Comparison of ENCODE assay signal across 22 cellular contexts in genomic region chr4:20017035-20017434, GRCh38.
DNase-seq lines count a peak whose midpoint lies in the region; ATAC-seq and TF ChIP-seq lines count a peak whose summit lies in the region.
"Had no signal": no experiment of that assay in that cellular context is flagged by ENCODE, and none has a peak within 500 bp of the region (broad histone marks: within the 10 kb centered on the region; RNA-seq: fewer than 3 reads in every experiment).

No MANE protein-coding gene starts in this region.

- peaks cover 13% of the 10 kb centered on the region for H3K9me3 Mint-ChIP-seq in activated CD4-positive, alpha-beta memory T cell treated with anti-CD3 and anti-CD28 coated beads for 36 hours
- no peaks in the 10 kb centered on the region; a peak in 1 of 5 replicates for H3K9me3 Mint-ChIP-seq in H9
- peaks cover 3% of the 10 kb centered on the region for H3K9me3 Mint-ChIP-seq in activated CD8-positive, alpha-beta memory T cell treated with anti-CD3 and anti-CD28 coated beads, Interleukin-2, amount 10 ng/mL, durations not matched to agents 7 days and 5 days (ENCODE audit: low read depth)
- H3K9me3 Mint-ChIP-seq: dendritic cell treated with granulocyte-macrophage colony-stimulating factor and Interleukin-4, amounts not matched to agents 40 ng/mL and 50 ng/mL, for 4 days; neural crest cell; stimulated activated memory B cell treated with anti-CD40 and anti-IgM and Interleukin-4, amounts not matched to agents 10 μg/mL and 1 μg/mL and 100 μg/mL, for 72 hours had no signal

- no peaks in the 10 kb centered on the region for H3K4me1 Mint-ChIP-seq in activated CD4-positive, alpha-beta memory T cell treated with anti-CD3 and anti-CD28 coated beads for 36 hours (ENCODE audit: low read depth)
- H3K4me1 Mint-ChIP-seq in H9: no peaks in the 10 kb centered on the region
- H3K4me1 Mint-ChIP-seq in activated CD8-positive, alpha-beta memory T cell treated with anti-CD3 and anti-CD28 coated beads, Interleukin-2, amount 10 ng/mL, durations not matched to agents 7 days and 5 days: no peaks in the 10 kb centered on the region
- H3K4me1 Mint-ChIP-seq: stimulated activated memory B cell treated with anti-CD40 and anti-IgM and Interleukin-4, amounts not matched to agents 10 μg/mL and 1 μg/mL and 100 μg/mL, for 72 hours had no signal

- H3K9ac ChIP-seq in GM23248 (peak overlapping the region; percentile 41), H9 (ENCODE audit: extremely low read depth, insufficient read length, low read length) (no peak overlapping the region)

- intact Hi-C loops in activated CD4-positive, alpha-beta memory T cell treated with anti-CD3 and anti-CD28 coated beads for 36 hours (cut with micrococcal nuclease): no loop called here

- H3K4me3 Mint-ChIP-seq in activated CD4-positive, alpha-beta memory T cell treated with anti-CD3 and anti-CD28 coated beads for 36 hours: no peak overlapping the region
- no peak overlapping the region for H3K4me3 Mint-ChIP-seq in H9
- no peak overlapping the region for H3K4me3 Mint-ChIP-seq in activated CD8-positive, alpha-beta memory T cell treated with anti-CD3 and anti-CD28 coated beads, Interleukin-2, amount 10 ng/mL, durations not matched to agents 7 days and 5 days
- H3K4me3 Mint-ChIP-seq: CD4-positive, alpha-beta T cell; dendritic cell treated with granulocyte-macrophage colony-stimulating factor and Interleukin-4, amounts not matched to agents 40 ng/mL and 50 ng/mL, for 4 days; neural crest cell; stimulated activated memory B cell treated with anti-CD40 and anti-IgM and Interleukin-4, amounts not matched to agents 10 μg/mL and 1 μg/mL and 100 μg/mL, for 72 hours had no signal

- H3T11ph ChIP-seq in H9 (ENCODE audit: low read length): no peak overlapping the region

- H3K4me2 ChIP-seq in GM23248 (ENCODE audit: unreplicated experiment): peak overlapping the region; percentile 32
- no peak overlapping the region for H3K4me2 ChIP-seq in H9 (ENCODE audit: insufficient read depth, insufficient read length, low read length)

- H4K5ac ChIP-seq in H9 (ENCODE audit: insufficient read length, low read depth, low read length): no peak overlapping the region

- H3K27me3 ChIP-seq in GM23248 (replicated peaks; ENCODE audit: insufficient read depth): no peaks in the 10 kb centered on the region
- no peaks in the 10 kb centered on the region for H3K27me3 ChIP-seq in H9 (ENCODE audit: insufficient read depth, low read length)
- H3K27me3 ChIP-seq: SJCRH30, tibial nerve had no signal

- in situ Hi-C loops in GM23248 (cut with MboI): no loop called here

- H2AFZ ChIP-seq in GM23248 (no peak overlapping the region; the same call in 1 of the 2 replicates), H9 (ENCODE audit: low read length) (no peak overlapping the region)

- no peak overlapping the region for H2BK5ac ChIP-seq in H9 (ENCODE audit: insufficient read length, low read length)

- H3K36me3 Mint-ChIP-seq in activated CD4-positive, alpha-beta memory T cell treated with anti-CD3 and anti-CD28 coated beads for 36 hours: no peaks in the 10 kb centered on the region
- H3K36me3 Mint-ChIP-seq in H9 (ENCODE audit: insufficient read depth in 1 of 3, low read depth in 3 of 3): no peaks in the 10 kb centered on the region
- no peaks in the 10 kb centered on the region for H3K36me3 Mint-ChIP-seq in activated CD8-positive, alpha-beta memory T cell treated with anti-CD3 and anti-CD28 coated beads, Interleukin-2, amount 10 ng/mL, durations not matched to agents 7 days and 5 days
- H3K36me3 Mint-ChIP-seq: stimulated activated memory B cell treated with anti-CD40 and anti-IgM and Interleukin-4, amounts not matched to agents 10 μg/mL and 1 μg/mL and 100 μg/mL, for 72 hours had no signal

- H3K23ac ChIP-seq in H9 (ENCODE audit: insufficient read length, low read depth, low read length): no peak overlapping the region

- no peak overlapping the region for H3K56ac ChIP-seq in H9 (ENCODE audit: insufficient read length, low read depth, low read length)

- no peaks in the 10 kb centered on the region for H3K36me3 ChIP-seq in GM23248 (ENCODE audit: low read depth)
- H3K36me3 ChIP-seq: HAP-1, SJCRH30, tibial nerve had no signal

- H3K27ac Mint-ChIP-seq in activated CD4-positive, alpha-beta memory T cell treated with anti-CD3 and anti-CD28 coated beads for 36 hours: no peak overlapping the region
- H3K27ac Mint-ChIP-seq in H9: no peak overlapping the region
- no peak overlapping the region for H3K27ac Mint-ChIP-seq in activated CD8-positive, alpha-beta memory T cell treated with anti-CD3 and anti-CD28 coated beads, Interleukin-2, amount 10 ng/mL, durations not matched to agents 7 days and 5 days
- H3K27ac Mint-ChIP-seq: CD4-positive, alpha-beta T cell; dendritic cell treated with granulocyte-macrophage colony-stimulating factor and Interleukin-4, amounts not matched to agents 40 ng/mL and 50 ng/mL, for 4 days; stimulated activated memory B cell treated with anti-CD40 and anti-IgM and Interleukin-4, amounts not matched to agents 10 μg/mL and 1 μg/mL and 100 μg/mL, for 72 hours had no signal

- TF ChIP-seq CTCF in fibroblast of pulmonary artery (IDR thresholded peaks at IDR 0.05; ENCODE audit: low read length, missing control alignments) (no peak), H9 (conservative IDR thresholded peaks at IDR 0.05) (no peak)

- no peak overlapping the region for H2BK12ac ChIP-seq in H9 (ENCODE audit: insufficient read length, low read depth, low read length)

- CTCF ChIA-PET in activated CD4-positive, alpha-beta memory T cell treated with anti-CD3 and anti-CD28 coated beads for 36 hours (lab: Charles Lee): no interaction called here
- CTCF ChIA-PET in activated CD8-positive, alpha-beta memory T cell treated with anti-CD3 and anti-CD28 coated beads, Interleukin-2, amount 10 ng/mL, durations not matched to agents 7 days and 5 days (lab: Charles Lee): no interaction called here

- H3K79me2 ChIP-seq in GM23248 (ENCODE audit: insufficient read depth) (no peaks in the 10 kb centered on the region), H9 (ENCODE audit: insufficient read depth, low read length) (no peaks in the 10 kb centered on the region)

- H2BK20ac ChIP-seq in H9 (ENCODE audit: low read depth, low read length, poor library complexity, severe bottlenecking): no peak overlapping the region

- no peaks in the 10 kb centered on the region for H3K9me2 ChIP-seq in GM23248 (ENCODE audit: insufficient read depth)

- H3K18ac ChIP-seq in H9 (ENCODE audit: insufficient read length, low read depth, low read length): no peak overlapping the region

- H4K20me1 ChIP-seq in GM23248 (ENCODE audit: insufficient read depth) (no peaks in the 10 kb centered on the region), H9 (ENCODE audit: control insufficient read depth, insufficient read depth, insufficient read length) (no peaks in the 10 kb centered on the region)

- H3K23me2 ChIP-seq in H9 (ENCODE audit: insufficient read length, low read depth, low read length, poor library complexity, severe bottlenecking): no peaks in the 10 kb centered on the region

- no peak overlapping the region for H2BK15ac ChIP-seq in H9 (ENCODE audit: low read depth, low read length)

- H3K27ac ChIP-seq in GM23248 (peak overlapping the region; percentile 67), H9 (ENCODE audit: insufficient read length, low read depth, low read length) (no peak overlapping the region)
- H3K27ac ChIP-seq: SJCRH30, tibial nerve had no signal

- no peaks in the 10 kb centered on the region for H3K27me3 Mint-ChIP-seq in activated CD4-positive, alpha-beta memory T cell treated with anti-CD3 and anti-CD28 coated beads for 36 hours
- H3K27me3 Mint-ChIP-seq in H9 (ENCODE audit: low read depth): peaks cover 2% of the 10 kb centered on the region; the same call in 1 of the 2 replicates
- H3K27me3 Mint-ChIP-seq in activated CD8-positive, alpha-beta memory T cell treated with anti-CD3 and anti-CD28 coated beads, Interleukin-2, amount 10 ng/mL, durations not matched to agents 7 days and 5 days: no peaks in the 10 kb centered on the region
- H3K27me3 Mint-ChIP-seq: CD4-positive, alpha-beta T cell; dendritic cell treated with granulocyte-macrophage colony-stimulating factor and Interleukin-4, amounts not matched to agents 40 ng/mL and 50 ng/mL, for 4 days; stimulated activated memory B cell treated with anti-CD40 and anti-IgM and Interleukin-4, amounts not matched to agents 10 μg/mL and 1 μg/mL and 100 μg/mL, for 72 hours had no signal

- no peaks in the 10 kb centered on the region for H3K9me3 ChIP-seq in GM23248 (ENCODE audit: low read depth)
- no peaks in the 10 kb centered on the region for H3K9me3 ChIP-seq in H9 (ENCODE audit: control insufficient read depth, low read depth, low read length)
- H3K9me3 ChIP-seq: HAP-1, SJCRH30, tibial nerve had no signal

- ATAC-seq in SK-N-SH treated with all-trans-retinoic acid at 6 μM for 48 hours (peak; percentile 89), HG03025 (IDR thresholded peaks at IDR 0.05; ENCODE audit: low FRiP score, unreplicated experiment) (no peak)
- no peak for ATAC-seq in activated CD8-positive, alpha-beta memory T cell treated with anti-CD3 and anti-CD28 coated beads, Interleukin-2, amount 10 ng/mL, durations not matched to agents 7 days and 5 days
- ATAC-seq: stimulated activated memory B cell treated with anti-CD40 and anti-IgM and Interleukin-4, amounts not matched to agents 10 μg/mL and 1 μg/mL and 100 μg/mL, for 72 hours had no signal

- no peak overlapping the region for H3K4ac ChIP-seq in H9 (ENCODE audit: low read depth, low read length)

- peaks cover 34% of the 10 kb centered on the region for H3F3A ChIP-seq in GM23248 (ENCODE audit: insufficient read depth)

- H2BK120ac ChIP-seq in H9 (ENCODE audit: low read depth, low read length, poor library complexity, severe bottlenecking): no peak overlapping the region

- no peak overlapping the region for H4K8ac ChIP-seq in H9 (replicated peaks; ENCODE audit: insufficient read length, low read depth, low read length)

- POLR2A ChIA-PET in activated CD4-positive, alpha-beta memory T cell treated with anti-CD3 and anti-CD28 coated beads for 36 hours (lab: Charles Lee): no interaction called here

- H3K4me1 ChIP-seq in GM23248 (ENCODE audit: insufficient read depth) (peaks cover 32% of the 10 kb centered on the region), H9 (ENCODE audit: insufficient read depth, low read length) (no peaks in the 10 kb centered on the region)
- H3K4me1 ChIP-seq: HAP-1, SJCRH30, tibial nerve had no signal

- no peak overlapping the region for H3K14ac ChIP-seq in H9 (ENCODE audit: insufficient read depth, low read length)

- H4K91ac ChIP-seq in H9 (ENCODE audit: insufficient read length, low read depth, low read length): no peak overlapping the region

- DNase-seq in GM23248 (peak; percentile 86), fibroblast of pulmonary artery (ENCODE audit: low read depth) (peak; percentile 74), H9 (no peak)
- no peak for DNase-seq in activated CD4-positive, alpha-beta memory T cell treated with anti-CD3 and anti-CD28 coated beads for 36 hours
- DNase-seq in activated CD8-positive, alpha-beta memory T cell treated with anti-CD3 and anti-CD28 coated beads, Interleukin-2, amount 10 ng/mL, durations not matched to agents 7 days and 5 days: no peak
- DNase-seq: activated CD4-positive, alpha-beta T cell treated with anti-CD3 and anti-CD28 coated beads for 1 hour; amygdala; CD4-positive, alpha-beta T cell; DMS79; hypothalamus; kidney glomerular epithelial cell; MM.1S; NCI-H2029; NCI-H510A; SJCRH30 had no signal

- no peak overlapping the region for H2AK5ac ChIP-seq in H9 (ENCODE audit: insufficient read length, low read length)

- H3K79me1 ChIP-seq in H9 (ENCODE audit: insufficient read depth, low read depth, low read length, poor library complexity, severe bottlenecking): no peaks in the 10 kb centered on the region

- H3K4me3 ChIP-seq in GM23248 (peak overlapping the region; percentile 43), fibroblast of pulmonary artery (replicated peaks; ENCODE audit: low read depth, low read length) (no peak overlapping the region)
- H3K4me3 ChIP-seq: HAP-1, SJCRH30, tibial nerve had no signal

Comparison
In these comparisons a context has a peak if more than half of its experiments do, and no peak if none do; other contexts are left out.
1. DNase-seq: peak in GM23248 (single experiment) and fibroblast of pulmonary artery (single experiment); none in activated CD4-positive, alpha-beta memory T cell treated with anti-CD3 and anti-CD28 coated beads for 36 hours (single experiment), H9 (single experiment) and activated CD8-positive, alpha-beta memory T cell treated with anti-CD3 and anti-CD28 coated beads, Interleukin-2, amount 10 ng/mL, durations not matched to agents 7 days and 5 days (single experiment).